8 cellular contexts compared by ENCODE assay signal in genomic region chr3:128075516-128076464, GRCh38. TPM values are rescaled to one million over a fixed set of nuclear protein-coding genes. Genes with fewer than 3 reads are reported as not detected.
DNase-seq lines count a peak whose midpoint lies in the region; ATAC-seq and TF ChIP-seq lines count a peak whose summit lies in the region.

No MANE protein-coding gene starts in this region.

- H3K9ac ChIP-seq in NT2/D1 (ENCODE audit: insufficient read length, low read depth) = peak overlapping the region; percentile 68

- no peaks in the 10 kb centered on the region for H3K27me3 Mint-ChIP-seq in naive B cell

- no peaks in the 10 kb centered on the region for H3K9me3 Mint-ChIP-seq in naive B cell

- DNase-seq in GM10266 (ENCODE audit: extremely low spot score) (peak; percentile 89), NT2/D1 (ENCODE audit: low read depth, low spot score) (peak; percentile 85), fibroblast of gingiva (ENCODE audit: low read depth) (peak; percentile 77), naive B cell (peak; percentile 83), NCI-H446 (lab: John Stamatoyannopoulos, UW) (no peak)
- DNase-seq in activated T-helper 1 cell treated with anti-CD3 and anti-CD28 coated beads, Interleukin-2, amount 50 U/mL, for 16 hours (ENCODE audit: low read depth in 1 of 2, low spot score in 1 of 2) = peak; percentile 74 to 77
- DNase-seq in stimulated activated CD8-positive, alpha-beta memory T cell treated with anti-CD3 and anti-CD28 coated beads, Interleukin-7, amount 100 ng/mL, for 4 hours (ENCODE audit: low read depth in 2 of 2) = peak; percentile 52 to 80

- H3K27ac Mint-ChIP-seq in naive B cell = peak overlapping the region; percentile 59 to 93 (median 80)

- no peaks in the 10 kb centered on the region for H3K9me3 ChIP-seq in NT2/D1 (ENCODE audit: insufficient read depth, low read length)

- H3K36me3 Mint-ChIP-seq in naive B cell = peaks cover 0 to 14% of the 10 kb centered on the region in 2 donors

- H3K27me3 ChIP-seq in NT2/D1 (ENCODE audit: insufficient read depth, insufficient read length) = peaks cover 13% of the 10 kb centered on the region

- H3K4me1 Mint-ChIP-seq in naive B cell = peaks cover 11 to 27% (median 12%) of the 10 kb centered on the region in 3 donors

- TF ChIP-seq CTCF in GM10266 (IDR thresholded peaks at IDR 0.05; ENCODE audit: control insufficient read depth, insufficient read depth, low read depth, missing control alignments) = peak; percentile 95

- H3K4me3 ChIP-seq in NT2/D1 (ENCODE audit: insufficient read length, low read depth) = peak overlapping the region; percentile 36

- peak; percentile 47 for ATAC-seq in HG02870 (IDR thresholded peaks at IDR 0.05; ENCODE audit: unreplicated experiment)
- peak; percentile 79 to 80 for ATAC-seq in naive B cell (ENCODE audit: low read depth in 2 of 2)

- peaks cover 60% of the 10 kb centered on the region for H3K36me3 ChIP-seq in NT2/D1 (ENCODE audit: insufficient read depth, insufficient read length, low read length)

- H3K4me1 ChIP-seq in NT2/D1 (ENCODE audit: insufficient read depth, insufficient read length) = peaks cover 18% of the 10 kb centered on the region

- peak overlapping the region; percentile 79 to 91 (median 83) for H3K4me3 Mint-ChIP-seq in naive B cell

RNA-seq across cellular contexts. Expression of gene SEC61A1, which starts 23.6 kb away (rescaled TPM):
- polyA plus RNA-seq in naive B cell (ENCODE audit: low read depth in 6 of 6) = 100 to 1,000 TPM in 1 of 6 donors, 10 to 100 TPM in 5; 72.7 to 128 (median 79.2) TPM

RNA-seq across cellular contexts. Expression of gene RUVBL1, which starts 47.8 kb away (rescaled TPM):
- 10 to 100 TPM; 24.4 to 60.7 (median 51.2) TPM for polyA plus RNA-seq in naive B cell (ENCODE audit: low read depth in 6 of 6)

Comparison
In these comparisons a context has a peak if more than half of its experiments do, and no peak if none do; other contexts are left out.
1. DNase-seq: peak in GM10266 (single experiment), NT2/D1 (single experiment), activated T-helper 1 cell treated with anti-CD3 and anti-CD28 coated beads, Interleukin-2, amount 50 U/mL, for 16 hours (2 of 2), fibroblast of gingiva (single experiment), naive B cell (single experiment) and stimulated activated CD8-positive, alpha-beta memory T cell treated with anti-CD3 and anti-CD28 coated beads, Interleukin-7, amount 100 ng/mL, for 4 hours (2 of 2); none in NCI-H446 (0 of 2).